Comparison of ENCODE assay signal across 14 cellular contexts in the genomic region with DNA sequence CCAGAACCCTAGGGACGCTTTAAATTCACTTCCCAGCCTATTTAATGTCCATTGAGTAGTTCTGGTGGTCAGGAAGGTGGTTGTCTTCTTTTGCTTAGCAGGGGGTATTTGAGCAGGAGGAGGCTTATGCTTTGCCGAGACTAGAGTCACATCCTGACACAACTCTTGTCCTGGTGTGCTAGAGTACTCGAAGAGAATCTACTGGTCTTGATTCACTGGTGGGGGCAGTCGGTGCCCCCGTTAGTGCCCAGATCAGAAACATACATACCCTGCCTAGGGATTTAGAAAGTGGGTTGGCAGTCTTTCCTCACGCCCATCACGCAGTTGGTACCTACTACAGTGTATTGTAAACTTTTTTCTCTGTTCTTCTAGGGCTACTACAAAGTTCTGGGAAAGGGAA. TPM values are rescaled to one million over a fixed set of nuclear protein-coding genes. Genes with fewer than 3 reads are reported as not detected.
DNase-seq lines count a peak whose midpoint lies in the region; ATAC-seq, FAIRE-seq and TF ChIP-seq lines count a peak whose summit lies in the region.
"Had no signal": no experiment of that assay in that cellular context is flagged by ENCODE, and none has a peak within 500 bp of the region (broad histone marks: within the 10 kb centered on the region; RNA-seq: fewer than 3 reads in every experiment).

No MANE protein-coding gene starts in this region.

- CTCF ChIA-PET in K562 (lab: Yijun Ruan, JAX; ENCODE audit: low intra/inter-chr PET ratio), result no interaction called here

- 0 out of 2 replicates have a peak, but pooled peaks cover 7% of the 10 kb centered on the region for H4K20me1 ChIP-seq in MM.1S (ENCODE audit: insufficient read depth, low read length)
- H4K20me1 ChIP-seq in K562 (replicated peaks; ENCODE audit: control insufficient read depth, insufficient read depth, low read length), result peaks cover 21% of the 10 kb centered on the region

- ATAC-seq in K562 (no peak), left ventricle myocardium superior (no peak)

- peaks cover 54% of the 10 kb centered on the region for H3K4me1 Mint-ChIP-seq in T-helper 2 cell treated with Interferon-gamma antibody and Interleukin-4, amounts not matched to agents 5 μg/mL and 100 μg/mL, for 36 hours (ENCODE audit: low read depth)
- H3K4me1 Mint-ChIP-seq in neural crest cell, result peaks cover 74% of the 10 kb centered on the region

- H3K4me1 ChIP-seq in MM.1S (ENCODE audit: low read length), result peaks cover 40% of the 10 kb centered on the region
- peaks cover 15 to 18% of the 10 kb centered on the region in 2 experiments for H3K4me1 ChIP-seq in K562 (replicated peaks in 1 of 2; ENCODE audit: control insufficient read depth in 2 of 2, insufficient read depth in 2 of 2, low read length in 2 of 2)

- in situ Hi-C loops in K562 (cut with MboI), result no loop called here

- H2AFZ ChIP-seq in MM.1S (ENCODE audit: low read length) (no peak overlapping the region), K562 (ENCODE audit: low read depth, low read length) (no peak overlapping the region)

- H3K9me2 ChIP-seq in MM.1S (replicated peaks; ENCODE audit: insufficient read depth, low read length), result no peaks in the 10 kb centered on the region

- H3F3A ChIP-seq in MM.1S (ENCODE audit: insufficient read depth, low read length), result peaks cover 74% of the 10 kb centered on the region

- no peak for TF ChIP-seq EP300 in K562 (IDR thresholded peaks at IDR 0.05; ENCODE audit: low read length)

- POLR2A ChIA-PET in K562 (lab: Yijun Ruan, JAX), result interaction anchor here (0.6 to 1.5 kb wide), 5 partner anchors 16 to 370 kb away, joined by 3 to 4 read pairs (median 3); no protein-coding TSS in a partner anchor

- peak overlapping the region; percentile 89 for H3K27ac Mint-ChIP-seq in T-helper 2 cell treated with Interferon-gamma antibody and Interleukin-4, amounts not matched to agents 5 μg/mL and 100 μg/mL, for 36 hours
- no peak overlapping the region for H3K27ac Mint-ChIP-seq in neural crest cell (ENCODE audit: unreplicated experiment)

- no TSS peak for BruUV-seq in K562 (replicated peaks; lab: Mats Ljungman, UMichigan)

- no peaks in the 10 kb centered on the region for H3K9me3 Mint-ChIP-seq in T-helper 2 cell treated with Interferon-gamma antibody and Interleukin-4, amounts not matched to agents 5 μg/mL and 100 μg/mL, for 36 hours
- peaks cover 4% of the 10 kb centered on the region for H3K9me3 Mint-ChIP-seq in neural crest cell

- H3K36me3 Mint-ChIP-seq in T-helper 2 cell treated with Interferon-gamma antibody and Interleukin-4, amounts not matched to agents 5 μg/mL and 100 μg/mL, for 36 hours (ENCODE audit: low read depth), result peaks cover 74% of the 10 kb centered on the region
- H3K36me3 Mint-ChIP-seq in neural crest cell (ENCODE audit: low read depth), result peaks cover 39% of the 10 kb centered on the region

- H3K4me3 ChIP-seq in MM.1S (ENCODE audit: low read length) (peak overlapping the region; percentile 99; the same call in 1 of the 2 replicates), K562 (peak overlapping the region; percentile 97)
- H3K4me3 ChIP-seq: Peyer's patch had no signal

- H3K9ac ChIP-seq in MM.1S (ENCODE audit: low read length), result no peak overlapping the region; the same call in 1 of the 2 replicates
- H3K9ac ChIP-seq in K562 (ENCODE audit: insufficient read depth in 1 of 2, low read depth in 2 of 2, low read length in 2 of 2), result peak overlapping the region; percentile 87 to 100

- 8% methylated on average over 7 of the region's 7 CpGs for WGBS in K562 (ENCODE audit: insufficient coverage, low coverage, missing lambda C conversion rate)

- FAIRE-seq in K562 (lab: Jason Lieb, UNC), result no peak
- FAIRE-seq: colon had no signal

- no peaks in the 10 kb centered on the region for H3K9me1 ChIP-seq in K562 (ENCODE audit: control insufficient read depth, insufficient read depth, low read length)

- no peak for TF ChIP-seq POLR2A in K562 (conservative IDR thresholded peaks at IDR 0.05)

- no peak for TF ChIP-seq RAD21 in K562 (CRISPR knock-in tag; conservative IDR thresholded peaks at IDR 0.05 in 1 of 2, IDR thresholded peaks at IDR 0.05 in 1 of 2)

- DNase-seq in T-helper 2 cell treated with Interferon-gamma antibody and Interleukin-4, amounts not matched to agents 5 μg/mL and 100 μg/mL, for 36 hours (ENCODE audit: low spot score), result no peak
- DNase-seq in T-helper 2 cell, result no peak
- no peak for DNase-seq in MM.1S
- no peak for DNase-seq in K562 (ENCODE audit: extremely low read depth in 1 of 4, low spot score in 3 of 4)
- no peak for DNase-seq in neural crest cell (ENCODE audit: low read depth, low spot score)
- no peak for DNase-seq in amygdala (lab: John Stamatoyannopoulos, UW)
- no peak for DNase-seq in putamen (ENCODE audit: low spot score)
- DNase-seq in left ventricle myocardium superior, result no peak
- DNase-seq: ACHN, hippocampal formation, NCI-H1436, Peyer's patch had no signal

- intact Hi-C loops in K562 (cut with micrococcal nuclease) (loop anchor here (5.0 kb wide), 1 partner anchor 127 kb away; a partner anchor contains a TSS), left ventricle myocardium superior (cut with micrococcal nuclease) (no loop called here)

- H3K27me3 ChIP-seq in MM.1S (replicated peaks; ENCODE audit: insufficient read depth, low read length), result no peaks in the 10 kb centered on the region
- H3K27me3 ChIP-seq in K562 (ENCODE audit: control insufficient read depth in 2 of 2, insufficient read depth in 2 of 2, low read length in 2 of 2), result no peaks in the 10 kb centered on the region
- H3K27me3 ChIP-seq: neutrophil, Peyer's patch had no signal

- H3K79me2 ChIP-seq in MM.1S (ENCODE audit: low read length) (peaks cover 58% of the 10 kb centered on the region), K562 (ENCODE audit: control insufficient read depth, insufficient read depth, low read length) (peaks cover 74% of the 10 kb centered on the region)

- no peaks in the 10 kb centered on the region for H3K27me3 Mint-ChIP-seq in T-helper 2 cell treated with Interferon-gamma antibody and Interleukin-4, amounts not matched to agents 5 μg/mL and 100 μg/mL, for 36 hours (ENCODE audit: low read depth)
- H3K27me3 Mint-ChIP-seq in neural crest cell (ENCODE audit: low read depth), result peaks cover 7% of the 10 kb centered on the region

- peak overlapping the region; percentile 92; the same call in 1 of the 2 replicates for H3K27ac ChIP-seq in MM.1S (ENCODE audit: low read length)
- peak overlapping the region; percentile 96 for H3K27ac ChIP-seq in K562 (ENCODE audit: extremely low read depth, low read depth, low read length)
- H3K27ac ChIP-seq: neutrophil, Peyer's patch had no signal

- H3K4me2 ChIP-seq in MM.1S (ENCODE audit: low read depth, low read length) (peak overlapping the region; percentile 90), K562 (ENCODE audit: insufficient read depth, low read length) (peak overlapping the region; percentile 100)

- H3K36me3 ChIP-seq in MM.1S (replicated peaks; ENCODE audit: insufficient read depth, low read length), result peaks cover 14% of the 10 kb centered on the region; the same call in 1 of the 2 replicates
- H3K36me3 ChIP-seq in K562 (ENCODE audit: control insufficient read depth, insufficient read depth, low read length), result peaks cover 65% of the 10 kb centered on the region

- H3K4me3 Mint-ChIP-seq in T-helper 2 cell treated with Interferon-gamma antibody and Interleukin-4, amounts not matched to agents 5 μg/mL and 100 μg/mL, for 36 hours, result peak overlapping the region; percentile 96
- peak overlapping the region; percentile 99 for H3K4me3 Mint-ChIP-seq in neural crest cell

- TF ChIP-seq CTCF in MM.1S (IDR thresholded peaks at IDR 0.05; ENCODE audit: low read length) (no peak), K562 (IDR thresholded peaks at IDR 0.05 in 2 of 3, conservative IDR thresholded peaks at IDR 0.05 in 1 of 3; ENCODE audit: insufficient read depth in 2 of 3, low read depth in 1 of 3, low read length in 3 of 3) (no peak), neural crest cell (conservative IDR thresholded peaks at IDR 0.05) (no peak)

- no peaks in the 10 kb centered on the region for H3K9me3 ChIP-seq in MM.1S (replicated peaks; ENCODE audit: insufficient read depth, low read length)
- H3K9me3 ChIP-seq in K562 (replicated peaks; ENCODE audit: control insufficient read depth, insufficient read depth, low read depth, low read length), result no peaks in the 10 kb centered on the region
- H3K9me3 ChIP-seq: neutrophil, Peyer's patch had no signal

RNA-seq across cellular contexts. Expression of gene RPL27A, which starts 2.7 kb away (rescaled TPM):
- 560 and 600 TPM in 2 replicates for total RNA-seq in K562 (2011; cell fraction: chromatin; rRNA removed; ENCODE audit: low replicate concordance)
- total RNA-seq in K562 (2011; cell fraction: nucleolus; rRNA removed), result 526 and 569 TPM in 2 replicates
- 1,166 and 1,811 TPM in 2 replicates for total RNA-seq in K562 (2011; cell fraction: nucleoplasm; rRNA removed)
- 2,206 and 2,540 TPM in 2 replicates for total RNA-seq in K562 (2014; rRNA removed)
- total RNA-seq in K562 (2014; rRNA removed; fragmentation: Illumina TruSeq; extraction: Trizol), result 2,267 and 2,674 TPM in 2 replicates
- 2,745 and 2,768 TPM in 2 replicates for total RNA-seq in K562 (2015; rRNA removed; fragmentation: Illumina TruSeq; extraction: Trizol)
- 1,153 and 1,212 TPM in 2 replicates for total RNA-seq in K562 (2021)
- 1,586 and 1,654 TPM in 2 replicates for polyA plus RNA-seq in K562 (2011; rRNA removed)
- 1,514 and 1,625 TPM in 2 replicates for polyA plus RNA-seq in K562 (2011; cell fraction: cytosol; rRNA removed)
- polyA plus RNA-seq in K562 (2011; cell fraction: nucleus; rRNA removed), result 535 and 616 TPM in 2 replicates
- polyA plus RNA-seq in K562 (2012), result 1,939 and 1,982 TPM in 2 replicates
- polyA plus RNA-seq in K562 (2014; fragmentation: Illumina TruSeq; extraction: Trizol), result 3,464 and 4,241 TPM in 2 replicates
- 100 to 1,000 TPM; 790 to 918 TPM for polyA plus RNA-seq in K562 (2014; fragmentation: Nextera tagmentation; extraction: Ambion mirVana)
- polyA plus RNA-seq in K562 (2014; rRNA removed), result 3,280 and 3,385 TPM in 2 replicates
- 710 and 903 TPM in 2 replicates for polyA minus RNA-seq in K562 (2011; rRNA and poly(A)+ RNA removed)
- polyA minus RNA-seq in K562 (2011; cell fraction: cytosol; rRNA and poly(A)+ RNA removed), result 532 and 573 TPM in 2 replicates
- polyA minus RNA-seq in K562 (2011; cell fraction: nucleus; rRNA and poly(A)+ RNA removed), result 291 and 482 TPM in 2 replicates
- 711 and 720 TPM in 2 replicates for total RNA-seq in neural crest cell
- total RNA-seq in left ventricle myocardium superior, result 588 TPM

RNA-seq across cellular contexts. Expression of gene TRIM66, which starts 2.8 kb away (rescaled TPM):
- 100 and 148 TPM in 2 replicates for total RNA-seq in K562 (2011; cell fraction: chromatin; rRNA removed; ENCODE audit: low replicate concordance)
- total RNA-seq in K562 (2011; cell fraction: nucleolus; rRNA removed), result 31.2 and 37.6 TPM in 2 replicates
- 33.7 and 43.8 TPM in 2 replicates for total RNA-seq in K562 (2011; cell fraction: nucleoplasm; rRNA removed)
- total RNA-seq in K562 (2014; rRNA removed) (1.9 and 4.6 TPM in 2 replicates), K562 (2014; rRNA removed; fragmentation: Illumina TruSeq; extraction: Trizol) (5.4 and 8.1 TPM in 2 replicates), K562 (2015; rRNA removed; fragmentation: Illumina TruSeq; extraction: Trizol) (4.1 and 4.9 TPM in 2 replicates), K562 (2021) (5.9 and 6.7 TPM in 2 replicates), neural crest cell (6.5 and 10.2 TPM in 2 replicates), left ventricle myocardium superior (2.6 TPM)
- polyA plus RNA-seq in K562 (2011; rRNA removed) (7.3 and 9.0 TPM in 2 replicates), K562 (2014; fragmentation: Illumina TruSeq; extraction: Trizol) (4.5 and 4.9 TPM in 2 replicates), K562 (2014; fragmentation: Nextera tagmentation; extraction: Ambion mirVana) (1 to 10 TPM; 1.1 to 1.2 TPM), K562 (2014; rRNA removed) (5.1 and 6.7 TPM in 2 replicates)
- polyA plus RNA-seq in K562 (2011; cell fraction: cytosol; rRNA removed), result 2.8 and 4.2 TPM in 2 replicates
- 26.4 and 34.2 TPM in 2 replicates for polyA plus RNA-seq in K562 (2011; cell fraction: nucleus; rRNA removed)
- 3.8 and 6.0 TPM in 2 replicates for polyA plus RNA-seq in K562 (2012)
- polyA minus RNA-seq in K562 (2011; rRNA and poly(A)+ RNA removed), result 25.1 and 26.9 TPM in 2 replicates
- polyA minus RNA-seq in K562 (2011; cell fraction: cytosol; rRNA and poly(A)+ RNA removed), result 3.0 TPM in 2 replicates
- 16.6 and 19.3 TPM in 2 replicates for polyA minus RNA-seq in K562 (2011; cell fraction: nucleus; rRNA and poly(A)+ RNA removed)
